34 cellular contexts compared by ENCODE assay signal in the genomic region with DNA sequence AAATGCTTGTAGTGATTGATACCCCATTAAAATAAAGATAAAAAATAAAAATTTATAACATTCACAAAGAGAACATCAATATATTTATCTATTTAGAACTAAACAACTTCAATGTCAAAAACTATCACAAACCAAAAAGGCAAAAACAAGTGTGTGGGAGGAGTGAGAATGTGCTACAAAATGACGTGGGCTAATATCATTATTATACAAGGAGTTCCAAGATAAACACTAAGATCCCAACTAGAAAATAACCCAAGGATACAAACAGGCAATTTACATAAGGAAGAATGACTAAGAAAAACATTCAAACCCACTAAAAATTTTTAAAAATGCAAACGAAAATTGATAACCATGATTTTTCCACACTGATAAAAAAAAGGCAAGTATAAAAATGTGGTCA.
"Had no signal": no experiment of that assay in that cellular context is flagged by ENCODE, and none has a peak within 500 bp of the region (broad histone marks: within the 10 kb centered on the region; RNA-seq: fewer than 3 reads in every experiment).

No MANE protein-coding gene starts in this region.

- H3K36me3 Mint-ChIP-seq: activated CD4-positive, alpha-beta memory T cell treated with anti-CD3 and anti-CD28 coated beads for 36 hours; T-cell had no signal

- H3K27ac ChIP-seq: ascending aorta, brain microvascular endothelial cell, coronary artery, epithelial cell of prostate, esophagus squamous epithelium, gastroesophageal sphincter, heart right ventricle had no signal

- H3K27me3 Mint-ChIP-seq: activated CD4-positive, alpha-beta memory T cell treated with anti-CD3 and anti-CD28 coated beads for 36 hours; activated CD4-positive, alpha-beta T cell treated with anti-CD3 and anti-CD28 coated beads for 36 hours; activated CD4-positive, alpha-beta T cell treated with anti-CD3 and anti-CD28 coated beads, Interleukin-2, amount 10 ng/mL, durations not matched to agents 24 days and 14 days; activated CD8-positive, alpha-beta memory T cell treated with anti-CD3 and anti-CD28 coated beads, Interleukin-2, amount 10 ng/mL, durations not matched to agents 7 days and 5 days; activated naive CD4-positive, alpha-beta T cell treated with anti-CD3 and anti-CD28 coated beads, Interleukin-2, amount 10 ng/mL, durations not matched to agents 7 days and 5 days; central memory CD8-positive, alpha-beta T cell; effector memory CD8-positive, alpha-beta T cell; T-cell; T-helper 17 cell had no signal

- H3K4me3 Mint-ChIP-seq: activated CD4-positive, alpha-beta memory T cell treated with anti-CD3 and anti-CD28 coated beads for 36 hours; activated CD4-positive, alpha-beta T cell treated with anti-CD3 and anti-CD28 coated beads for 36 hours; activated CD4-positive, alpha-beta T cell treated with anti-CD3 and anti-CD28 coated beads, Interleukin-2, amount 10 ng/mL, durations not matched to agents 24 days and 14 days; activated CD8-positive, alpha-beta memory T cell treated with anti-CD3 and anti-CD28 coated beads, Interleukin-2, amount 10 ng/mL, durations not matched to agents 7 days and 5 days; activated CD8-positive, alpha-beta T cell treated with anti-CD3 and anti-CD28 coated beads, Interleukin-2, amount 10 ng/mL, durations not matched to agents 7 days and 5 days; activated naive CD4-positive, alpha-beta T cell treated with anti-CD3 and anti-CD28 coated beads, Interleukin-2, amount 10 ng/mL, durations not matched to agents 7 days and 5 days; activated naive CD8-positive, alpha-beta T cell treated with anti-CD3 and anti-CD28 coated beads, Interleukin-2, amount 10 ng/mL, durations not matched to agents 7 days and 5 days; activated T-cell treated with anti-CD3 and anti-CD28 coated beads, Interleukin-2, amount 50 U/mL, for 72 hours; central memory CD8-positive, alpha-beta T cell; effector memory CD8-positive, alpha-beta T cell; T-cell; T-helper 17 cell; T-helper 2 cell treated with Interferon-gamma antibody and Interleukin-4, amounts not matched to agents 5 μg/mL and 100 μg/mL, for 36 hours had no signal

- ATAC-seq: activated CD4-positive, alpha-beta T cell treated with anti-CD3 and anti-CD28 coated beads for 36 hours; activated CD8-positive, alpha-beta memory T cell treated with anti-CD3 and anti-CD28 coated beads, Interleukin-2, amount 10 ng/mL, durations not matched to agents 7 days and 5 days; activated CD8-positive, alpha-beta T cell treated with anti-CD3 and anti-CD28 coated beads, Interleukin-2, amount 10 ng/mL, durations not matched to agents 7 days and 5 days; activated naive CD4-positive, alpha-beta T cell treated with anti-CD3 and anti-CD28 coated beads, Interleukin-2, amount 50 U/mL, for 72 hours; activated T-cell treated with anti-CD3 and anti-CD28 coated beads, Interleukin-2, amount 50 U/mL, for 72 hours; effector memory CD8-positive, alpha-beta T cell; gastroesophageal sphincter; heart right ventricle; T-cell; T-helper 17 cell had no signal

- H3K9me3 ChIP-seq: ascending aorta, esophagus squamous epithelium, gastroesophageal sphincter had no signal

- H3K4me1 ChIP-seq: ascending aorta, gastroesophageal sphincter, heart right ventricle had no signal

- H3K27ac Mint-ChIP-seq: activated CD4-positive, alpha-beta memory T cell treated with anti-CD3 and anti-CD28 coated beads for 36 hours; activated CD4-positive, alpha-beta T cell treated with anti-CD3 and anti-CD28 coated beads for 36 hours; activated CD4-positive, alpha-beta T cell treated with anti-CD3 and anti-CD28 coated beads, Interleukin-2, amount 10 ng/mL, durations not matched to agents 24 days and 14 days; activated CD8-positive, alpha-beta memory T cell treated with anti-CD3 and anti-CD28 coated beads, Interleukin-2, amount 10 ng/mL, durations not matched to agents 7 days and 5 days; activated CD8-positive, alpha-beta T cell treated with anti-CD3 and anti-CD28 coated beads, Interleukin-2, amount 10 ng/mL, durations not matched to agents 7 days and 5 days; activated naive CD4-positive, alpha-beta T cell treated with anti-CD3 and anti-CD28 coated beads, Interleukin-2, amount 10 ng/mL, durations not matched to agents 7 days and 5 days; activated naive CD4-positive, alpha-beta T cell treated with anti-CD3 and anti-CD28 coated beads, Interleukin-2, amount 50 U/mL, for 72 hours; activated naive CD8-positive, alpha-beta T cell treated with anti-CD3 and anti-CD28 coated beads, Interleukin-2, amount 10 ng/mL, durations not matched to agents 7 days and 5 days; activated T-cell treated with anti-CD3 and anti-CD28 coated beads, Interleukin-2, amount 50 U/mL, for 72 hours; T-helper 17 cell; T-helper 2 cell treated with Interferon-gamma antibody and Interleukin-4, amounts not matched to agents 5 μg/mL and 100 μg/mL, for 36 hours had no signal

- H3K36me3 ChIP-seq: ascending aorta, brain microvascular endothelial cell, esophagus squamous epithelium, gastroesophageal sphincter, heart right ventricle had no signal

- H3K27me3 ChIP-seq: ascending aorta, brain microvascular endothelial cell, esophagus squamous epithelium, gastroesophageal sphincter, heart right ventricle had no signal

- H3K9me3 Mint-ChIP-seq: activated T-cell treated with anti-CD3 and anti-CD28 coated beads, Interleukin-2, amount 50 U/mL, for 72 hours; central memory CD8-positive, alpha-beta T cell; effector memory CD8-positive, alpha-beta T cell; T-cell had no signal

- FAIRE-seq: bronchial epithelial cell, endothelial cell of umbilical vein had no signal

- H3K4me3 ChIP-seq: ascending aorta, coronary artery, esophagus squamous epithelium, gastroesophageal sphincter, heart right ventricle had no signal

- DNase-seq: activated CD4-positive, alpha-beta memory T cell treated with anti-CD3 and anti-CD28 coated beads for 36 hours; activated CD4-positive, alpha-beta T cell treated with anti-CD3 and anti-CD28 coated beads for 36 hours; activated CD4-positive, CD25-positive, alpha-beta regulatory T cell; activated CD4-positive, CD25-positive, alpha-beta regulatory T cell treated with anti-CD3 and anti-CD28 coated beads, Interleukin-2, amount 50 U/mL, for 72 hours; activated CD8-positive, alpha-beta memory T cell treated with anti-CD3 and anti-CD28 coated beads, Interleukin-2, amount 10 ng/mL, durations not matched to agents 7 days and 5 days; activated CD8-positive, alpha-beta memory T cell treated with anti-CD3 and anti-CD28 coated beads, Interleukin-2, amount 50 U/mL, for 4 hours; activated CD8-positive, alpha-beta T cell treated with anti-CD3 and anti-CD28 coated beads, Interleukin-2, amount 10 ng/mL, durations not matched to agents 7 days and 5 days; activated gamma-delta T cell; activated naive CD4-positive, alpha-beta T cell; activated naive CD4-positive, alpha-beta T cell treated with anti-CD3 and anti-CD28 coated beads, Interleukin-2, amount 10 ng/mL, durations not matched to agents 7 days and 5 days; activated naive CD8-positive, alpha-beta T cell treated with anti-CD3 and anti-CD28 coated beads, Interleukin-2, amount 10 ng/mL, durations not matched to agents 7 days and 5 days; activated T-cell treated with anti-CD3 and anti-CD28 coated beads, Interleukin-2, amount 50 U/mL, for 1 hour; activated T-cell treated with anti-CD3 and anti-CD28 coated beads, Interleukin-2, amount 50 U/mL, for 72 hours; brain microvascular endothelial cell; dermis blood vessel endothelial cell; effector CD4-positive, alpha-beta T cell; effector memory CD8-positive, alpha-beta T cell; esophagus squamous epithelium; foreskin melanocyte; heart right ventricle; hippocampal formation; T-cell; T-helper 17 cell; T1000 had no signal
